In the genomic region with DNA sequence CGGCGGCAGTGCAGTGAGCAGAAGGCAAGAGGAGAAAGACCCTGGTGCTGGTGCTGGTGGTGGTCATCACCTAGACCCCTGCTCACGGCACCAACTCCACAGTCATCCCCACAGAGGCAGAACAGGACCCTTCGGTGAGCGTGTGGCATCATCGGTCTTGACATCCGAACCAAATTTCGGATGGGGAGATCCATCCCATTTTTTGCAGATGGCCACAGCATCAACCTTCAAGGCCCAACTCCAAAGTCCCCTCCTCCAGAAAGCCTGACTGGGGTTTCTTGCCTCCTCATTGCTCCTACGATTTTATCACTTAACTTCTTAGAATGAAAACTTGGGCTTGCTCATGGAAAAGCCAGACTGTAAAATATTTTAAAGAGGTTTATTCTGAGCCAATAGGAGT, we compare ENCODE assay signal across 21 cellular contexts. TPM values are rescaled to one million over a fixed set of nuclear protein-coding genes. Genes with fewer than 3 reads are reported as not detected.
DNase-seq lines count a peak whose midpoint lies in the region; ATAC-seq, FAIRE-seq and TF ChIP-seq lines count a peak whose summit lies in the region.
"Had no signal": no experiment of that assay in that cellular context is flagged by ENCODE, and none has a peak within 500 bp of the region (broad histone marks: within the 10 kb centered on the region; RNA-seq: fewer than 3 reads in every experiment).

No MANE protein-coding gene starts in this region.

- no peaks in the 10 kb centered on the region for H3K27me3 Mint-ChIP-seq in H9 (ENCODE audit: low read depth)

- no peak overlapping the region for H3K18ac ChIP-seq in H9 (ENCODE audit: insufficient read length, low read depth, low read length)
- no peak overlapping the region for H3K18ac ChIP-seq in neuronal stem cell (ENCODE audit: low read length)

- DNase-seq in H9: no peak
- no peak for DNase-seq in K562 (ENCODE audit: extremely low read depth in 1 of 4, low spot score in 3 of 4)
- DNase-seq in neuronal stem cell (ENCODE audit: low spot score): no peak
- peak; percentile 29 for DNase-seq in sigmoid colon
- DNase-seq in NCI-H146 (lab: John Stamatoyannopoulos, UW): no peak
- DNase-seq in cerebellum (ENCODE audit: low spot score): no peak
- no peak for DNase-seq in GDM1 (lab: John Stamatoyannopoulos, UW)
- DNase-seq: C1 segment of cervical spinal cord; Calu3; CD4-positive, alpha-beta memory T cell; COR-L47; DND-41; GM23248 had no signal

- no peak overlapping the region for H4K5ac ChIP-seq in H9 (ENCODE audit: insufficient read length, low read depth, low read length)

- H2BK15ac ChIP-seq in H9 (ENCODE audit: low read depth, low read length) (no peak overlapping the region), neuronal stem cell (ENCODE audit: low read length) (no peak overlapping the region)

- H3K27ac ChIP-seq in H9 (ENCODE audit: insufficient read length, low read depth, low read length) (no peak overlapping the region), K562 (ENCODE audit: extremely low read depth, low read depth, low read length) (no peak overlapping the region), neuronal stem cell (replicated peaks; ENCODE audit: low read length) (no peak overlapping the region), sigmoid colon (no peak overlapping the region)
- H3K27ac ChIP-seq: GM23248 had no signal

- no peak overlapping the region for H3K23ac ChIP-seq in H9 (ENCODE audit: insufficient read length, low read depth, low read length)
- H3K23ac ChIP-seq in neuronal stem cell (ENCODE audit: low read depth, low read length, poor library complexity): peak overlapping the region; percentile 48

- H3K14ac ChIP-seq in H9 (ENCODE audit: insufficient read depth, low read length): no peak overlapping the region
- peak overlapping the region; percentile 31 for H3K14ac ChIP-seq in neuronal stem cell (ENCODE audit: low read length)

- H3K36me3 Mint-ChIP-seq in H9 (ENCODE audit: insufficient read depth in 1 of 3, low read depth in 3 of 3): no peaks in the 10 kb centered on the region; a peak in 1 of 7 replicates
- H3K36me3 Mint-ChIP-seq: CD4-positive, alpha-beta memory T cell had no signal

- H3K4me1 ChIP-seq in H9 (ENCODE audit: insufficient read depth, low read length) (peaks cover 10% of the 10 kb centered on the region), K562 (replicated peaks in 1 of 2; ENCODE audit: control insufficient read depth in 2 of 2, insufficient read depth in 2 of 2, low read length in 2 of 2) (no peaks in the 10 kb centered on the region), neuronal stem cell (ENCODE audit: control insufficient read depth in 2 of 2, insufficient read depth in 1 of 2, low read depth in 1 of 2, low read length in 2 of 2) (peaks cover 0 to 3% of the 10 kb centered on the region in 2 donors), sigmoid colon (no peaks in the 10 kb centered on the region)

- H3K9me3 Mint-ChIP-seq in H9: peaks cover 0 to 2% of the 10 kb centered on the region in 2 experiments; a peak in 3 of 5 replicates
- H3K9me3 Mint-ChIP-seq: CD4-positive, alpha-beta memory T cell had no signal

- H2BK12ac ChIP-seq in H9 (ENCODE audit: insufficient read length, low read depth, low read length): peak overlapping the region; percentile 15
- H2BK12ac ChIP-seq in neuronal stem cell (ENCODE audit: low read length): no peak overlapping the region

- peaks cover 24 to 36% of the 10 kb centered on the region in 2 experiments for H3K4me1 Mint-ChIP-seq in H9
- H3K4me1 Mint-ChIP-seq: CD4-positive, alpha-beta memory T cell had no signal

- H4K8ac ChIP-seq in H9 (replicated peaks; ENCODE audit: insufficient read length, low read depth, low read length): no peak overlapping the region
- H4K8ac ChIP-seq in neuronal stem cell (ENCODE audit: low read depth, low read length): no peak overlapping the region

- H3K79me1 ChIP-seq in H9 (ENCODE audit: insufficient read depth, low read depth, low read length, poor library complexity, severe bottlenecking) (no peaks in the 10 kb centered on the region), neuronal stem cell (ENCODE audit: low read depth, low read length) (no peaks in the 10 kb centered on the region)

- intact Hi-C loops in K562 (cut with micrococcal nuclease): no loop called here
- intact Hi-C loops in sigmoid colon (cut with DNase I): no loop called here

- H2AFZ ChIP-seq in H9 (ENCODE audit: low read length) (no peak overlapping the region), K562 (ENCODE audit: low read depth, low read length) (no peak overlapping the region), neuronal stem cell (ENCODE audit: low read length) (no peak overlapping the region)
- H2AFZ ChIP-seq: GM23248 had no signal

- H3K4me3 ChIP-seq in K562: no peak overlapping the region
- no peak overlapping the region for H3K4me3 ChIP-seq in neuronal stem cell (ENCODE audit: low read length in 2 of 2)
- H3K4me3 ChIP-seq in sigmoid colon: no peak overlapping the region
- H3K4me3 ChIP-seq: GM12878, GM23248 had no signal

- H3K27ac Mint-ChIP-seq in H9: no peak overlapping the region

- H4K20me1 ChIP-seq in H9 (ENCODE audit: control insufficient read depth, insufficient read depth, insufficient read length) (no peaks in the 10 kb centered on the region), K562 (replicated peaks; ENCODE audit: control insufficient read depth, insufficient read depth, low read length) (no peaks in the 10 kb centered on the region)

- POLR2A ChIA-PET in K562 (lab: Yijun Ruan, JAX): interaction anchor here (1.1 to 1.5 kb wide), 2 partner anchors 9 kb away, joined by 3 to 5 read pairs; partner anchors contain the start of gene KLK12

- no peak overlapping the region for H3K4ac ChIP-seq in H9 (ENCODE audit: low read depth, low read length)
- H3K4ac ChIP-seq in neuronal stem cell (ENCODE audit: low read length): no peak overlapping the region

- H4K91ac ChIP-seq in H9 (ENCODE audit: insufficient read length, low read depth, low read length) (no peak overlapping the region), neuronal stem cell (ENCODE audit: low read depth, low read length, poor library complexity) (no peak overlapping the region)

- in situ Hi-C loops in K562 (cut with MboI): no loop called here

- H3T11ph ChIP-seq in H9 (ENCODE audit: low read length): no peak overlapping the region

- ATAC-seq in K562: no peak
- ATAC-seq: GM12878, HCT116 had no signal

- H3K9me3 ChIP-seq in H9 (ENCODE audit: control insufficient read depth, low read depth, low read length): no peaks in the 10 kb centered on the region
- H3K9me3 ChIP-seq in K562 (replicated peaks; ENCODE audit: control insufficient read depth, insufficient read depth, low read depth, low read length): no peaks in the 10 kb centered on the region
- no peaks in the 10 kb centered on the region for H3K9me3 ChIP-seq in neuronal stem cell (replicated peaks in 1 of 2; ENCODE audit: control insufficient read depth in 2 of 2, insufficient read depth in 1 of 2, low read depth in 1 of 2, low read length in 2 of 2)
- H3K9me3 ChIP-seq in sigmoid colon: no peaks in the 10 kb centered on the region

- CTCF ChIA-PET in K562 (lab: Yijun Ruan, JAX; ENCODE audit: low intra/inter-chr PET ratio): no interaction called here

- H3K79me2 ChIP-seq in H9 (ENCODE audit: insufficient read depth, low read length) (no peaks in the 10 kb centered on the region), K562 (ENCODE audit: control insufficient read depth, insufficient read depth, low read length) (no peaks in the 10 kb centered on the region)

- H3K56ac ChIP-seq in H9 (ENCODE audit: insufficient read length, low read depth, low read length): no peak overlapping the region

- H2BK20ac ChIP-seq in H9 (ENCODE audit: low read depth, low read length, poor library complexity, severe bottlenecking): no peak overlapping the region

- H3K27me3 ChIP-seq in H9 (ENCODE audit: insufficient read depth, low read length) (no peaks in the 10 kb centered on the region), K562 (ENCODE audit: control insufficient read depth in 2 of 2, insufficient read depth in 2 of 2, low read length in 2 of 2) (peaks cover 15 to 17% of the 10 kb centered on the region in 2 experiments; a peak in 3 of 5 replicates), neuronal stem cell (ENCODE audit: control insufficient read depth in 3 of 3, insufficient read depth in 3 of 3, low read depth in 1 of 3, low read length in 3 of 3) (no peaks in the 10 kb centered on the region), sigmoid colon (no peaks in the 10 kb centered on the region)

- H3K36me3 ChIP-seq in K562 (ENCODE audit: control insufficient read depth, insufficient read depth, low read length): no peaks in the 10 kb centered on the region
- no peaks in the 10 kb centered on the region for H3K36me3 ChIP-seq in neuronal stem cell (replicated peaks in 1 of 2; ENCODE audit: control insufficient read depth in 2 of 2, insufficient read depth in 2 of 2, low read length in 2 of 2)
- H3K36me3 ChIP-seq in sigmoid colon: no peaks in the 10 kb centered on the region

- BruUV-seq in K562 (replicated peaks; lab: Mats Ljungman, UMichigan): no TSS peak

- H3K4me2 ChIP-seq in H9 (ENCODE audit: insufficient read depth, insufficient read length, low read length) (no peak overlapping the region), K562 (ENCODE audit: insufficient read depth, low read length) (no peak overlapping the region), neuronal stem cell (ENCODE audit: insufficient read depth, low read length, poor library complexity, severe bottlenecking) (no peak overlapping the region)

- H2AK5ac ChIP-seq in H9 (ENCODE audit: insufficient read length, low read length) (no peak overlapping the region), neuronal stem cell (ENCODE audit: low read depth, low read length) (peak overlapping the region; percentile 46)

- TF ChIP-seq POLR2A in K562 (conservative IDR thresholded peaks at IDR 0.05): no peak
- no peak for TF ChIP-seq POLR2A in sigmoid colon (IDR thresholded peaks at IDR 0.05)

- TF ChIP-seq CTCF in H9 (conservative IDR thresholded peaks at IDR 0.05) (no peak), K562 (IDR thresholded peaks at IDR 0.05 in 2 of 3, conservative IDR thresholded peaks at IDR 0.05 in 1 of 3; ENCODE audit: insufficient read depth in 2 of 3, low read depth in 1 of 3, low read length in 3 of 3) (no peak), sigmoid colon (IDR thresholded peaks at IDR 0.05) (no peak)

- H3K9me1 ChIP-seq in K562 (ENCODE audit: control insufficient read depth, insufficient read depth, low read length): no peaks in the 10 kb centered on the region

- H2BK120ac ChIP-seq in H9 (ENCODE audit: low read depth, low read length, poor library complexity, severe bottlenecking) (no peak overlapping the region), neuronal stem cell (ENCODE audit: low read depth, low read length) (no peak overlapping the region)

- no peaks in the 10 kb centered on the region for H3K23me2 ChIP-seq in H9 (ENCODE audit: insufficient read length, low read depth, low read length, poor library complexity, severe bottlenecking)

- H2BK5ac ChIP-seq in H9 (ENCODE audit: insufficient read length, low read length) (no peak overlapping the region), neuronal stem cell (ENCODE audit: low read length) (no peak overlapping the region)

- H3K9ac ChIP-seq in H9 (ENCODE audit: extremely low read depth, insufficient read length, low read length) (no peak overlapping the region), K562 (ENCODE audit: insufficient read depth in 1 of 2, low read depth in 2 of 2, low read length in 2 of 2) (no peak overlapping the region), neuronal stem cell (ENCODE audit: low read depth, low read length, poor library complexity) (no peak overlapping the region)
- H3K9ac ChIP-seq: GM23248 had no signal

- TF ChIP-seq EP300 in K562 (IDR thresholded peaks at IDR 0.05; ENCODE audit: low read length): no peak
- no peak for TF ChIP-seq EP300 in sigmoid colon (IDR thresholded peaks at IDR 0.05)

- no peak for FAIRE-seq in K562 (lab: Jason Lieb, UNC)
- FAIRE-seq: G401.6, GM12878, GM19239, H54 had no signal

- no peak for TF ChIP-seq RAD21 in K562 (CRISPR knock-in tag; conservative IDR thresholded peaks at IDR 0.05 in 1 of 2, IDR thresholded peaks at IDR 0.05 in 1 of 2)

- WGBS in H9 (ENCODE audit: extremely low coverage, insufficient read length, low lambda C conversion rate): no CpG with 5 or more reads among the region's 9 CpGs
- 3% methylated on average over 9 of the region's 9 CpGs for WGBS in K562 (ENCODE audit: insufficient coverage, low coverage, missing lambda C conversion rate)
- WGBS in neuronal stem cell (ENCODE audit: extremely low coverage in 2 of 2, insufficient read length in 2 of 2, insufficient replicate concordance in 1 of 2), 2 donors: no CpG with 5 or more reads among the region's 9 CpGs
- WGBS in sigmoid colon, 2 donors: 81 to 82% methylated on average over 9 of the region's 9 CpGs

- H3K4me3 Mint-ChIP-seq in H9: no peak overlapping the region
- H3K4me3 Mint-ChIP-seq: CD4-positive, alpha-beta memory T cell had no signal

RNA-seq across cellular contexts. Expression of gene KLK12, which starts 8.7 kb away (rescaled TPM):
- total RNA-seq in H9 (2021): not detected in 2 replicates
- total RNA-seq in K562 (2011; cell fraction: chromatin; rRNA removed; ENCODE audit: low replicate concordance): not detected in 2 replicates
- not detected in 2 replicates for total RNA-seq in K562 (2011; cell fraction: nucleolus; rRNA removed)
- not detected in 2 replicates for total RNA-seq in K562 (2011; cell fraction: nucleoplasm; rRNA removed)
- not detected in 2 replicates for total RNA-seq in K562 (2014; rRNA removed)
- not detected in 2 replicates for total RNA-seq in K562 (2014; rRNA removed; fragmentation: Illumina TruSeq; extraction: Trizol)
- total RNA-seq in K562 (2015; rRNA removed; fragmentation: Illumina TruSeq; extraction: Trizol): not detected in 2 replicates
- not detected in 2 replicates for total RNA-seq in K562 (2021)
- not detected in 2 replicates for polyA plus RNA-seq in K562 (2011; rRNA removed)
- not detected in 2 replicates for polyA plus RNA-seq in K562 (2011; cell fraction: cytosol; rRNA removed)
- polyA plus RNA-seq in K562 (2011; cell fraction: nucleus; rRNA removed): not detected in 2 replicates
- not detected in 2 replicates for polyA plus RNA-seq in K562 (2012)
- polyA plus RNA-seq in K562 (2014; fragmentation: Illumina TruSeq; extraction: Trizol): not detected in 2 replicates
- polyA plus RNA-seq in K562 (2014; fragmentation: Nextera tagmentation; extraction: Ambion mirVana): not detected
- polyA plus RNA-seq in K562 (2014; rRNA removed): not detected in 2 replicates
- polyA minus RNA-seq in K562 (2011; rRNA and poly(A)+ RNA removed): not detected in 2 replicates
- not detected in 2 replicates for polyA minus RNA-seq in K562 (2011; cell fraction: cytosol; rRNA and poly(A)+ RNA removed)
- polyA minus RNA-seq in K562 (2011; cell fraction: nucleus; rRNA and poly(A)+ RNA removed): not detected in 2 replicates
- polyA plus RNA-seq in neuronal stem cell (2013, experiment 1 of 2): not detected
- polyA plus RNA-seq in neuronal stem cell (2013, experiment 2 of 2): not detected
- total RNA-seq in sigmoid colon: not detected
- polyA plus RNA-seq in sigmoid colon: 1 to 10 TPM in 1 of 3 donors, not detected in 2; 2.6 TPM
- not detected for total RNA-seq in cerebellum
- total RNA-seq: A172; A673; Calu3; CD4-positive, alpha-beta memory T cell; GM12878; GM23248 had no signal
- polyA plus RNA-seq: BJ; CD4-positive, alpha-beta memory T cell; GM12878; GM23248 had no signal

RNA-seq across cellular contexts. Expression of gene KLK11, which starts 17.1 kb away (rescaled TPM):
- not detected in 2 replicates for total RNA-seq in H9 (2021)
- not detected in 2 replicates for total RNA-seq in K562 (2011; cell fraction: chromatin; rRNA removed; ENCODE audit: low replicate concordance)
- not detected in 2 replicates for total RNA-seq in K562 (2011; cell fraction: nucleolus; rRNA removed)
- not detected in 2 replicates for total RNA-seq in K562 (2011; cell fraction: nucleoplasm; rRNA removed)
- not detected in 2 replicates for total RNA-seq in K562 (2014; rRNA removed)
- total RNA-seq in K562 (2014; rRNA removed; fragmentation: Illumina TruSeq; extraction: Trizol): not detected in 2 replicates
- total RNA-seq in K562 (2015; rRNA removed; fragmentation: Illumina TruSeq; extraction: Trizol): not detected in 2 replicates
- not detected in 2 replicates for total RNA-seq in K562 (2021)
- not detected in 2 replicates for polyA plus RNA-seq in K562 (2011; rRNA removed)
- not detected in 2 replicates for polyA plus RNA-seq in K562 (2011; cell fraction: cytosol; rRNA removed)
- not detected in 2 replicates for polyA plus RNA-seq in K562 (2011; cell fraction: nucleus; rRNA removed)
- not detected in 2 replicates for polyA plus RNA-seq in K562 (2012)
- polyA plus RNA-seq in K562 (2014; fragmentation: Illumina TruSeq; extraction: Trizol): not detected in 2 replicates
- polyA plus RNA-seq in K562 (2014; fragmentation: Nextera tagmentation; extraction: Ambion mirVana): not detected
- polyA plus RNA-seq in K562 (2014; rRNA removed): not detected in 2 replicates
- polyA minus RNA-seq in K562 (2011; rRNA and poly(A)+ RNA removed): not detected in 2 replicates
- polyA minus RNA-seq in K562 (2011; cell fraction: cytosol; rRNA and poly(A)+ RNA removed): not detected in 2 replicates
- not detected in 2 replicates for polyA minus RNA-seq in K562 (2011; cell fraction: nucleus; rRNA and poly(A)+ RNA removed)
- not detected for polyA plus RNA-seq in neuronal stem cell (2013, experiment 1 of 2)
- polyA plus RNA-seq in neuronal stem cell (2013, experiment 2 of 2): not detected
- under 1 TPM in 1 of 4 donors, not detected in 3; 0.71 TPM for total RNA-seq in sigmoid colon
- under 1 TPM in 1 of 3 donors, not detected in 2; 0.76 TPM for polyA plus RNA-seq in sigmoid colon
- not detected for total RNA-seq in cerebellum
- total RNA-seq: A172; A673; CD4-positive, alpha-beta memory T cell; GM12878; GM23248 had no signal
- polyA plus RNA-seq: BJ; CD4-positive, alpha-beta memory T cell; GM12878; GM23248 had no signal

RNA-seq across cellular contexts. Expression of gene KLK13, which starts 21.4 kb away (rescaled TPM):
- total RNA-seq in H9 (2021) (3.0 and 4.2 TPM in 2 replicates), K562 (2014; rRNA removed) (1.3 and 2.5 TPM in 2 replicates), K562 (2014; rRNA removed; fragmentation: Illumina TruSeq; extraction: Trizol) (1.5 and 1.7 TPM in 2 replicates), K562 (2015; rRNA removed; fragmentation: Illumina TruSeq; extraction: Trizol) (0.64 and 0.72 TPM in 2 replicates), K562 (2021) (2.8 and 4.7 TPM in 2 replicates), sigmoid colon (not detected), cerebellum (not detected)
- total RNA-seq in K562 (2011; cell fraction: chromatin; rRNA removed; ENCODE audit: low replicate concordance): 2.4 and 5.3 TPM in 2 replicates
- 5.7 and 6.5 TPM in 2 replicates for total RNA-seq in K562 (2011; cell fraction: nucleolus; rRNA removed)
- 6.5 and 8.0 TPM in 2 replicates for total RNA-seq in K562 (2011; cell fraction: nucleoplasm; rRNA removed)
- polyA plus RNA-seq in K562 (2011; rRNA removed) (2.9 and 9.0 TPM in 2 replicates), K562 (2014; fragmentation: Illumina TruSeq; extraction: Trizol) (3.8 and 4.4 TPM in 2 replicates), K562 (2014; fragmentation: Nextera tagmentation; extraction: Ambion mirVana) (1 to 10 TPM in 1 of 2 experiments, under 1 TPM in 1; 0.84 to 2.3 TPM), K562 (2014; rRNA removed) (1.3 and 2.3 TPM in 2 replicates), sigmoid colon (under 1 TPM in 2 of 3 donors, not detected in 1; 0.58 to 0.60 TPM)
- polyA plus RNA-seq in K562 (2011; cell fraction: cytosol; rRNA removed): 3.9 and 15.9 TPM in 2 replicates
- polyA plus RNA-seq in K562 (2011; cell fraction: nucleus; rRNA removed): 2.0 and 10.9 TPM in 2 replicates
- polyA plus RNA-seq in K562 (2012): 2.4 and 2.9 TPM in 2 replicates
- polyA minus RNA-seq in K562 (2011; rRNA and poly(A)+ RNA removed): 0.96 and 4.0 TPM in 2 replicates
- 2.5 and 5.7 TPM in 2 replicates for polyA minus RNA-seq in K562 (2011; cell fraction: cytosol; rRNA and poly(A)+ RNA removed)
- polyA minus RNA-seq in K562 (2011; cell fraction: nucleus; rRNA and poly(A)+ RNA removed): 0.44 and 1.6 TPM in 2 replicates
- not detected for polyA plus RNA-seq in neuronal stem cell (2013, experiment 1 of 2)
- polyA plus RNA-seq in neuronal stem cell (2013, experiment 2 of 2): not detected
- total RNA-seq: A172; A673; Calu3; CD4-positive, alpha-beta memory T cell; GM12878; GM23248 had no signal
- polyA plus RNA-seq: BJ; CD4-positive, alpha-beta memory T cell; GM12878 had no signal

RNA-seq across cellular contexts. Expression of gene KLK10, which starts 24.0 kb away (rescaled TPM):
- total RNA-seq in H9 (2021): 1.3 and 1.4 TPM in 2 replicates
- not detected in 2 replicates for total RNA-seq in K562 (2011; cell fraction: chromatin; rRNA removed; ENCODE audit: low replicate concordance)
- total RNA-seq in K562 (2011; cell fraction: nucleolus; rRNA removed): not detected in 2 replicates
- 0.46 TPM in 1 of 2 replicates, not detected in the other for total RNA-seq in K562 (2011; cell fraction: nucleoplasm; rRNA removed)
- total RNA-seq in K562 (2014; rRNA removed): not detected in 2 replicates
- not detected in 2 replicates for total RNA-seq in K562 (2014; rRNA removed; fragmentation: Illumina TruSeq; extraction: Trizol)
- not detected in 2 replicates for total RNA-seq in K562 (2015; rRNA removed; fragmentation: Illumina TruSeq; extraction: Trizol)
- 0.11 TPM in 1 of 2 replicates, not detected in the other for total RNA-seq in K562 (2021)
- polyA plus RNA-seq in K562 (2011; rRNA removed): not detected in 2 replicates
- 0.18 TPM in 1 of 2 replicates, not detected in the other for polyA plus RNA-seq in K562 (2011; cell fraction: cytosol; rRNA removed)
- not detected in 2 replicates for polyA plus RNA-seq in K562 (2011; cell fraction: nucleus; rRNA removed)
- 0.03 and 0.08 TPM in 2 replicates for polyA plus RNA-seq in K562 (2012)
- not detected in 2 replicates for polyA plus RNA-seq in K562 (2014; fragmentation: Illumina TruSeq; extraction: Trizol)
- not detected for polyA plus RNA-seq in K562 (2014; fragmentation: Nextera tagmentation; extraction: Ambion mirVana)
- not detected in 2 replicates for polyA plus RNA-seq in K562 (2014; rRNA removed)
- polyA minus RNA-seq in K562 (2011; rRNA and poly(A)+ RNA removed): not detected in 2 replicates
- polyA minus RNA-seq in K562 (2011; cell fraction: cytosol; rRNA and poly(A)+ RNA removed): not detected in 2 replicates
- polyA minus RNA-seq in K562 (2011; cell fraction: nucleus; rRNA and poly(A)+ RNA removed): not detected in 2 replicates
- polyA plus RNA-seq in neuronal stem cell (2013, experiment 1 of 2): 0.86 TPM
- polyA plus RNA-seq in neuronal stem cell (2013, experiment 2 of 2): 0.61 TPM
- 1 to 10 TPM in 1 of 4 donors, under 1 TPM in 1, not detected in 2; 0.82 to 2.5 TPM for total RNA-seq in sigmoid colon
- under 1 TPM; 0.60 to 0.69 (median 0.67) TPM for polyA plus RNA-seq in sigmoid colon
- 1.3 TPM for total RNA-seq in cerebellum
- total RNA-seq: A172; A673; CD4-positive, alpha-beta memory T cell; GM12878; GM23248 had no signal
- polyA plus RNA-seq: BJ; CD4-positive, alpha-beta memory T cell; GM12878; GM23248 had no signal

RNA-seq across cellular contexts. Expression of gene KLK14, which starts 39.2 kb away (rescaled TPM):
- 0.26 and 0.46 TPM in 2 replicates for total RNA-seq in H9 (2021)
- total RNA-seq in K562 (2011; cell fraction: chromatin; rRNA removed; ENCODE audit: low replicate concordance): 0.37 TPM in 1 of 2 replicates, not detected in the other
- total RNA-seq in K562 (2011; cell fraction: nucleolus; rRNA removed): 0.33 TPM in 1 of 2 replicates, not detected in the other
- total RNA-seq in K562 (2011; cell fraction: nucleoplasm; rRNA removed): not detected in 2 replicates
- total RNA-seq in K562 (2014; rRNA removed): not detected in 2 replicates
- total RNA-seq in K562 (2014; rRNA removed; fragmentation: Illumina TruSeq; extraction: Trizol): not detected in 2 replicates
- not detected in 2 replicates for total RNA-seq in K562 (2015; rRNA removed; fragmentation: Illumina TruSeq; extraction: Trizol)
- total RNA-seq in K562 (2021): not detected in 2 replicates
- 0.08 TPM in 1 of 2 replicates, not detected in the other for polyA plus RNA-seq in K562 (2011; rRNA removed)
- polyA plus RNA-seq in K562 (2011; cell fraction: cytosol; rRNA removed): 0.12 TPM in 1 of 2 replicates, not detected in the other
- 0.14 and 0.20 TPM in 2 replicates for polyA plus RNA-seq in K562 (2011; cell fraction: nucleus; rRNA removed)
- polyA plus RNA-seq in K562 (2012): 0.09 and 0.11 TPM in 2 replicates
- polyA plus RNA-seq in K562 (2014; fragmentation: Illumina TruSeq; extraction: Trizol): not detected in 2 replicates
- not detected for polyA plus RNA-seq in K562 (2014; fragmentation: Nextera tagmentation; extraction: Ambion mirVana)
- not detected in 2 replicates for polyA plus RNA-seq in K562 (2014; rRNA removed)
- polyA minus RNA-seq in K562 (2011; rRNA and poly(A)+ RNA removed): not detected in 2 replicates
- not detected in 2 replicates for polyA minus RNA-seq in K562 (2011; cell fraction: cytosol; rRNA and poly(A)+ RNA removed)
- not detected in 2 replicates for polyA minus RNA-seq in K562 (2011; cell fraction: nucleus; rRNA and poly(A)+ RNA removed)
- polyA plus RNA-seq in neuronal stem cell (2013, experiment 1 of 2): 0.11 TPM
- 0.25 TPM for polyA plus RNA-seq in neuronal stem cell (2013, experiment 2 of 2)
- not detected for total RNA-seq in sigmoid colon
- polyA plus RNA-seq in sigmoid colon: under 1 TPM in 1 of 3 donors, not detected in 2; 0.51 TPM
- not detected for total RNA-seq in cerebellum
- total RNA-seq: A172, GM12878, GM23248 had no signal
- polyA plus RNA-seq: CD4-positive, alpha-beta memory T cell; GM12878; GM23248 had no signal
